ENCODE assay signal across 9 cellular contexts in the genomic region with DNA sequence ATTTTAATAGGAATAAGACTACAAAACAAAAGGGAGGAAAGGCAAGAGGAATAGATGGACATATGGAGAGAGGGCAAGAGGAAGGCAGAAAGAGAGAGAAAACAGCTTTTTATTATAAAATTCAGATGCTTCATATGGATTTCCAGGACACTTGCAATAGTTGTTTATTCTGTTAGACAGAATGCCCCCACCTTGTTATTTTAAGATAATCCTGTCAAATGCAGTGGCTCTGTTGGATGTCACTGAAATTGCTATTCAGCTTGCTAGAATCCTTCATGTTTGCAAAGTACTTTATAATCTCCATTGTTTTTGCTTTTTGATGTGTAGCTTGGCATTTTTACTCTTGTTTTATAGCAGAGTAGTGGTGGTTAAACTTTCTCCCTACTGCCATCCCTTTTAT.
"Had no signal": no experiment of that assay in that cellular context is flagged by ENCODE, and none has a peak within 500 bp of the region (broad histone marks: within the 10 kb centered on the region; RNA-seq: fewer than 3 reads in every experiment).

No MANE protein-coding gene starts in this region.

- H3K4me2 ChIP-seq: GM23338 had no signal

- H3K4me3 ChIP-seq: GM23248, GM23338, HAP-1 had no signal

- H3K27ac Mint-ChIP-seq: GM23338, H9, HFFc6 had no signal

- H3K9ac ChIP-seq: GM23248 had no signal

- H2AFZ ChIP-seq: GM23248, GM23338 had no signal

- DNase-seq: GM23248, GOT3, H7, H9, HCEC 1CT, HFFc6 had no signal

- H3K36me3 ChIP-seq: HAP-1 had no signal

- H3K4me1 ChIP-seq: HAP-1 had no signal

- H3K27ac ChIP-seq: GM23248 had no signal

- ATAC-seq: GM23338, HCT116 had no signal

- H3K4me1 Mint-ChIP-seq: GM23338 had no signal

- H3K9me3 ChIP-seq: HAP-1 had no signal

- H3K9me3 Mint-ChIP-seq: GM23338, H9, HFFc6 had no signal

- H3K4me3 Mint-ChIP-seq: GM23338, H9, HFFc6 had no signal
